ENCODE assay signal across 26 cellular contexts in the genomic region with DNA sequence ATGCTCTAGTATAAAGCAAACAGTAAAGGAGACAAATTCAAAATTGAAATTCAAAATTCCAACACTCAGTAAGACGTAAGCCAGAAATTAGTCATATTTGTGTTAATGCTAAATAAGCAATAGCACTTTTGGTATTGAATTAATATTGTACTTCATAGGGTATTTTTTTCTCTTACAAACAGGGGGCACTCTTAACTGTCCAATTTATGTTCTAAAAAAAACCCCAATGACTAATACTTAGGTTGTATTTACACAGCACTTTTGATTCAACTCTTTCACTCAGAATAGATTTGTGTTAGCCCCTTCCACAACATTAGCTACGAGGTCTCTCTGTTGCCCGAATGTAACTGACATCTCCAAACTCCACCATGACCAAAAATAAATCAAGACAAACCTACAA.
"Had no signal": no experiment of that assay in that cellular context is flagged by ENCODE, and none has a peak within 500 bp of the region (broad histone marks: within the 10 kb centered on the region; RNA-seq: fewer than 3 reads in every experiment).

No MANE protein-coding gene starts in this region.

- H3K27ac ChIP-seq: breast epithelium, colonic mucosa, dorsolateral prefrontal cortex, lower lobe of right lung, neural progenitor cell, sigmoid colon, transverse colon had no signal

- H3K4me3 ChIP-seq: breast epithelium, colonic mucosa, dorsolateral prefrontal cortex, lower lobe of right lung, neural progenitor cell, sigmoid colon, transverse colon had no signal

- H3K4me2 ChIP-seq: neural progenitor cell had no signal

- H3K27me3 ChIP-seq: breast epithelium, colonic mucosa, dorsolateral prefrontal cortex, neural progenitor cell, sigmoid colon, transverse colon had no signal

- H3K4me1 ChIP-seq: breast epithelium, lower lobe of right lung, neural progenitor cell, sigmoid colon, transverse colon had no signal

- DNase-seq: activated B cell treated with CpG ODN at 0.5 μM for 24 hours; activated CD4-positive, alpha-beta T cell treated with anti-CD3 and anti-CD28 coated beads for 36 hours; activated CD4-positive, alpha-beta T cell treated with anti-CD3 and anti-CD28 coated beads, Interleukin-2, amount 50 U/mL, for 4 hours; activated CD8-positive, alpha-beta memory T cell treated with anti-CD3 and anti-CD28 coated beads for 24 hours; activated CD8-positive, alpha-beta memory T cell treated with anti-CD3 and anti-CD28 coated beads, Interleukin-2, amount 50 U/mL, for 48 hours; activated naive CD4-positive, alpha-beta T cell treated with anti-CD3 and anti-CD28 coated beads for 36 hours; activated naive CD8-positive, alpha-beta T cell treated with anti-CD3 and anti-CD28 coated beads, Interleukin-2, amount 10 ng/mL, durations not matched to agents 7 days and 5 days; activated T-cell treated with anti-CD3 and anti-CD28 coated beads, Interleukin-2, amount 50 U/mL, for 4 hours; amniotic stem cell; colonic mucosa; dorsolateral prefrontal cortex; effector memory CD8-positive, alpha-beta T cell; foreskin melanocyte; immature natural killer cell; lower lobe of right lung; naive thymus-derived CD4-positive, alpha-beta T cell; retina; sigmoid colon; stimulated activated CD4-positive, alpha-beta T cell treated with anti-CD3 and anti-CD28 coated beads, Interleukin-2, amount 100 ng/mL, for 48 hours; stimulated activated CD8-positive, alpha-beta memory T cell treated with anti-CD3 and anti-CD28 coated beads, Interleukin-4, amount 100 ng/mL, for 48 hours; stimulated activated naive B cell treated with anti-CD40 and anti-IgM and Interleukin-4, amounts not matched to agents 10 μg/mL and 1 μg/mL and 100 μg/mL, for 72 hours; transverse colon had no signal

- H3K9me3 ChIP-seq: breast epithelium, colonic mucosa, lower lobe of right lung, transverse colon had no signal

- H2AFZ ChIP-seq: neural progenitor cell had no signal

- H3K9ac ChIP-seq: neural progenitor cell had no signal

- ATAC-seq: activated CD4-positive, alpha-beta T cell treated with anti-CD3 and anti-CD28 coated beads for 36 hours; activated T-cell treated with anti-CD3 and anti-CD28 coated beads, Interleukin-2, amount 50 U/mL, for 4 hours; effector memory CD8-positive, alpha-beta T cell; esophagus mucosa; left lobe of liver; lower lobe of right lung; naive thymus-derived CD4-positive, alpha-beta T cell; stimulated activated naive B cell treated with anti-CD40 and anti-IgM and Interleukin-4, amounts not matched to agents 10 μg/mL and 1 μg/mL and 100 μg/mL, for 72 hours had no signal

- H3K36me3 ChIP-seq: breast epithelium, colonic mucosa, lower lobe of right lung, neural progenitor cell, sigmoid colon, transverse colon had no signal
